1 cellular context compared by ENCODE assay signal in genomic region chr22:50483106-50483505, GRCh38.
TF ChIP-seq lines count a peak whose summit lies in the region.

No MANE protein-coding gene starts in this region.

TF ChIP-seq in K562, 482 proteins besides CTCF, POLR2A, EP300 and RAD21:
- TF ChIP-seq ZFX (CRISPR knock-in tag; IDR thresholded peaks at IDR 0.05): no peak
- no peak for TF ChIP-seq GATAD2B (IDR thresholded peaks at IDR 0.05; ENCODE audit: borderline replicate concordance)
- no peak for TF ChIP-seq FOS (IDR thresholded peaks at IDR 0.05; ENCODE audit: extremely low read depth, insufficient read length)
